16 cellular contexts compared by ENCODE assay signal in the genomic region with DNA sequence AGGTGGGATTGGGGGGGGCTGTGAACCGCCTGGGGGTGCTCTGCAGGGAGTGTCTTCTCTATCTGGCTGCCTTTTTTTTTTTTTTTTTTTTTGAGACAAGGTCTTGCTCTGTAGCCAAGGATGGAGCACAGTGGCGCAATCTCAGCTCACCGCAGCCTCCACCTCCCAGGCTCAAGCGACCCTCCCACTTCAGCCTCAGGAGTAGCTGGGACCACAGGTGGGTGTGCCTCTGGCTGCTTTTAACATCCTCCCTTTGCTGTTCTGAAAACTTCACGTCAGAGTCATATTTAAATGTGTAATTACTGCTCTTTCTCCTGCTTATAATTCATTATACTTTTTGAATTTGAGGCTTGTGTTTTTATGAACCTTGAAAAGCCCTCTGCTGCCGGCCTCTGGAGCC.
DNase-seq lines count a peak whose midpoint lies in the region; ATAC-seq and TF ChIP-seq lines count a peak whose summit lies in the region.
"Had no signal": no experiment of that assay in that cellular context is flagged by ENCODE, and none has a peak within 500 bp of the region (broad histone marks: within the 10 kb centered on the region; RNA-seq: fewer than 3 reads in every experiment).

No MANE protein-coding gene starts in this region.

- WGBS in spleen, 5 donors = 52 to 81% (median 72%) methylated on average over 6 of the region's 6 CpGs

- no peak overlapping the region for H3K27ac ChIP-seq in CD4-positive, alpha-beta T cell (ENCODE audit: low read depth, low read length)
- H3K27ac ChIP-seq in naive thymus-derived CD4-positive, alpha-beta T cell (ENCODE audit: low read depth, low read length) = peak overlapping the region; percentile 17
- H3K27ac ChIP-seq in spleen = no peak overlapping the region
- H3K27ac ChIP-seq: foreskin keratinocyte, skin epidermis had no signal

- ATAC-seq in CD4-positive, alpha-beta T cell (ENCODE audit: poor library complexity) = no peak
- no peak for ATAC-seq in naive thymus-derived CD4-positive, alpha-beta T cell
- ATAC-seq: foreskin keratinocyte had no signal

- DNase-seq in CD4-positive, alpha-beta T cell = no peak
- no peak for DNase-seq in Caco-2
- DNase-seq in naive thymus-derived CD4-positive, alpha-beta T cell = no peak
- no peak for DNase-seq in cerebellum (ENCODE audit: low spot score)
- no peak for DNase-seq in spleen
- no peak for DNase-seq in NCI-H1694 treated with DMSO at 0.1 percent for 48 hours (lab: John Stamatoyannopoulos, UW)
- DNase-seq: activated CD4-positive, alpha-beta T cell treated with anti-CD3 and anti-CD28 coated beads for 1 hour; activated effector memory CD4-positive, alpha-beta T cell treated with Interleukin-2 at 50 U/mL for 16 hours; effector memory CD4-positive, alpha-beta T cell; foreskin keratinocyte; NCI-H2029; nucleus accumbens; stomach had no signal

- H3K27me3 Mint-ChIP-seq in CD4-positive, alpha-beta T cell = no peaks in the 10 kb centered on the region
- H3K27me3 Mint-ChIP-seq in Caco-2 (ENCODE audit: insufficient read depth, unreplicated experiment) = no peaks in the 10 kb centered on the region
- H3K27me3 Mint-ChIP-seq in activated naive CD8-positive, alpha-beta T cell = no peaks in the 10 kb centered on the region
- H3K27me3 Mint-ChIP-seq in naive thymus-derived CD4-positive, alpha-beta T cell = no peaks in the 10 kb centered on the region

- peak overlapping the region; percentile 26 for H3K4me3 Mint-ChIP-seq in CD4-positive, alpha-beta T cell
- H3K4me3 Mint-ChIP-seq in Caco-2 (ENCODE audit: unreplicated experiment) = no peak overlapping the region
- H3K4me3 Mint-ChIP-seq in activated naive CD8-positive, alpha-beta T cell = peak overlapping the region; percentile 1
- H3K4me3 Mint-ChIP-seq in naive thymus-derived CD4-positive, alpha-beta T cell = peak overlapping the region in 8 of 10 donors; percentile 6 to 68 (median 40)

- no peak overlapping the region for H3K4me3 ChIP-seq in Caco-2 (ENCODE audit: low read depth, low read length)
- no peak overlapping the region for H3K4me3 ChIP-seq in naive thymus-derived CD4-positive, alpha-beta T cell (ENCODE audit: low read length)
- H3K4me3 ChIP-seq in spleen = no peak overlapping the region
- H3K4me3 ChIP-seq: lung, skin epidermis, stomach had no signal

- H3K36me3 ChIP-seq in Caco-2 (ENCODE audit: control insufficient read depth, insufficient read depth, low read length) = 0 out of 2 replicates have a peak, but pooled peaks cover 2% of the 10 kb centered on the region
- H3K36me3 ChIP-seq in naive thymus-derived CD4-positive, alpha-beta T cell (ENCODE audit: control insufficient read depth in 2 of 3, insufficient read depth in 3 of 3, low read length in 3 of 3) = peaks cover 0 to 62% (median 3%) of the 10 kb centered on the region in 3 experiments
- peaks cover 0 to 61% (median 14%) of the 10 kb centered on the region in 6 donors for H3K36me3 ChIP-seq in spleen

- TF ChIP-seq POLR2A in spleen (IDR thresholded peaks at IDR 0.05) = no peak

- H3K9me3 ChIP-seq in CD4-positive, alpha-beta T cell (ENCODE audit: control insufficient read depth, low read length) = no peaks in the 10 kb centered on the region
- H3K9me3 ChIP-seq in Caco-2 (no peaks in the 10 kb centered on the region), spleen (no peaks in the 10 kb centered on the region)
- H3K9me3 ChIP-seq in naive thymus-derived CD4-positive, alpha-beta T cell (ENCODE audit: control insufficient read depth in 2 of 3, low read length in 3 of 3) = no peaks in the 10 kb centered on the region
- H3K9me3 ChIP-seq: stomach had no signal

- TF ChIP-seq CTCF in CD4-positive, alpha-beta T cell (IDR thresholded peaks at IDR 0.05) = no peak
- TF ChIP-seq CTCF in Caco-2 (IDR thresholded peaks at IDR 0.05; ENCODE audit: insufficient read depth in 1 of 2, low read depth in 1 of 2, low read length in 1 of 2, severe bottlenecking in 1 of 2, unreplicated experiment in 1 of 2) (no peak), spleen (IDR thresholded peaks at IDR 0.05 in 8 of 11, conservative IDR thresholded peaks at IDR 0.05 in 3 of 11) (no peak)

- H3K9me3 Mint-ChIP-seq in CD4-positive, alpha-beta T cell = no peaks in the 10 kb centered on the region
- no peaks in the 10 kb centered on the region for H3K9me3 Mint-ChIP-seq in Caco-2 (ENCODE audit: unreplicated experiment)
- H3K9me3 Mint-ChIP-seq in activated naive CD8-positive, alpha-beta T cell (ENCODE audit: low read depth) = no peaks in the 10 kb centered on the region
- peaks cover 0 to 6% (median 0%) of the 10 kb centered on the region in 11 donors for H3K9me3 Mint-ChIP-seq in naive thymus-derived CD4-positive, alpha-beta T cell

- BruUV-seq in Caco-2 (replicated peaks; lab: Mats Ljungman, UMichigan) = no TSS peak

- POLR2A ChIA-PET in CD4-positive, alpha-beta T cell (lab: Charles Lee) = interaction anchor here (1.6 kb wide), 1 partner anchor 19 kb away, joined by 4 read pairs; no protein-coding TSS in a partner anchor
- POLR2A ChIA-PET in Caco-2 (lab: Charles Lee) = no interaction called here
- POLR2A ChIA-PET in naive thymus-derived CD4-positive, alpha-beta T cell (lab: Charles Lee) = interaction anchor here (1.2 kb wide), 1 partner anchor 10 kb away, joined by 3 read pairs; no protein-coding TSS in a partner anchor

- intact Hi-C loops in CD4-positive, alpha-beta T cell (cut with DNase I, micrococcal nuclease) = no loop called here
- intact Hi-C loops in Caco-2 (cut with micrococcal nuclease; ENCODE audit: unreplicated experiment) = no loop called here
- intact Hi-C loops in naive thymus-derived CD4-positive, alpha-beta T cell (cut with micrococcal nuclease) = no loop called here
- intact Hi-C loops in spleen (cut with DNase I; ENCODE audit: low total_unique reads) = no loop called here

- peak overlapping the region; percentile 55 for H3K27ac Mint-ChIP-seq in CD4-positive, alpha-beta T cell
- H3K27ac Mint-ChIP-seq in Caco-2 (ENCODE audit: unreplicated experiment) = peak overlapping the region; percentile 45
- H3K27ac Mint-ChIP-seq in activated naive CD8-positive, alpha-beta T cell = peak overlapping the region; percentile 43
- peak overlapping the region; percentile 37 to 90 (median 81) for H3K27ac Mint-ChIP-seq in naive thymus-derived CD4-positive, alpha-beta T cell

- H3K36me3 Mint-ChIP-seq in CD4-positive, alpha-beta T cell (ENCODE audit: low read depth) = peaks cover 42% of the 10 kb centered on the region
- peaks cover 93% of the 10 kb centered on the region for H3K36me3 Mint-ChIP-seq in Caco-2 (ENCODE audit: insufficient read depth, unreplicated experiment)
- H3K36me3 Mint-ChIP-seq in activated naive CD8-positive, alpha-beta T cell = no peaks in the 10 kb centered on the region
- peaks cover 0 to 10% (median 3%) of the 10 kb centered on the region in 5 donors for H3K36me3 Mint-ChIP-seq in naive thymus-derived CD4-positive, alpha-beta T cell

- CTCF ChIA-PET in CD4-positive, alpha-beta T cell (lab: Charles Lee) = no interaction called here
- CTCF ChIA-PET in Caco-2 (lab: Charles Lee) = no interaction called here
- CTCF ChIA-PET in naive thymus-derived CD4-positive, alpha-beta T cell (lab: Charles Lee) = interaction anchor here (0.7 kb wide), 1 partner anchor 489 kb away, joined by 4 read pairs; no protein-coding TSS in a partner anchor

- peaks cover 36% of the 10 kb centered on the region for H3K4me1 Mint-ChIP-seq in CD4-positive, alpha-beta T cell (ENCODE audit: low read depth)
- peaks cover 11% of the 10 kb centered on the region for H3K4me1 Mint-ChIP-seq in Caco-2 (ENCODE audit: low read depth, unreplicated experiment)
- H3K4me1 Mint-ChIP-seq in activated naive CD8-positive, alpha-beta T cell (ENCODE audit: low read depth) = peaks cover 40% of the 10 kb centered on the region
- H3K4me1 Mint-ChIP-seq in naive thymus-derived CD4-positive, alpha-beta T cell = peaks cover 33 to 58% (median 47%) of the 10 kb centered on the region in 7 donors

- H3K4me1 ChIP-seq in Caco-2 (no peaks in the 10 kb centered on the region), spleen (peaks cover 0 to 81% (median 32%) of the 10 kb centered on the region in 6 donors)
- peaks cover 0 to 10% of the 10 kb centered on the region in 2 donors for H3K4me1 ChIP-seq in naive thymus-derived CD4-positive, alpha-beta T cell (ENCODE audit: control insufficient read depth in 2 of 2, insufficient read depth in 2 of 2, low read length in 2 of 2)
- H3K4me1 ChIP-seq: foreskin keratinocyte had no signal

- no peaks in the 10 kb centered on the region for H3K27me3 ChIP-seq in CD4-positive, alpha-beta T cell (ENCODE audit: control insufficient read depth, insufficient read depth, low read length)
- no peaks in the 10 kb centered on the region for H3K27me3 ChIP-seq in Caco-2 (replicated peaks; ENCODE audit: control insufficient read depth, insufficient read depth, low read length)
- H3K27me3 ChIP-seq in naive thymus-derived CD4-positive, alpha-beta T cell (ENCODE audit: control insufficient read depth in 2 of 2, insufficient read depth in 2 of 2, low read length in 2 of 2) = no peaks in the 10 kb centered on the region
- no peaks in the 10 kb centered on the region for H3K27me3 ChIP-seq in spleen (replicated peaks in 1 of 7)
- H3K27me3 ChIP-seq: foreskin keratinocyte, stomach had no signal
